1 cellular context compared by ENCODE assay signal in the genomic region with DNA sequence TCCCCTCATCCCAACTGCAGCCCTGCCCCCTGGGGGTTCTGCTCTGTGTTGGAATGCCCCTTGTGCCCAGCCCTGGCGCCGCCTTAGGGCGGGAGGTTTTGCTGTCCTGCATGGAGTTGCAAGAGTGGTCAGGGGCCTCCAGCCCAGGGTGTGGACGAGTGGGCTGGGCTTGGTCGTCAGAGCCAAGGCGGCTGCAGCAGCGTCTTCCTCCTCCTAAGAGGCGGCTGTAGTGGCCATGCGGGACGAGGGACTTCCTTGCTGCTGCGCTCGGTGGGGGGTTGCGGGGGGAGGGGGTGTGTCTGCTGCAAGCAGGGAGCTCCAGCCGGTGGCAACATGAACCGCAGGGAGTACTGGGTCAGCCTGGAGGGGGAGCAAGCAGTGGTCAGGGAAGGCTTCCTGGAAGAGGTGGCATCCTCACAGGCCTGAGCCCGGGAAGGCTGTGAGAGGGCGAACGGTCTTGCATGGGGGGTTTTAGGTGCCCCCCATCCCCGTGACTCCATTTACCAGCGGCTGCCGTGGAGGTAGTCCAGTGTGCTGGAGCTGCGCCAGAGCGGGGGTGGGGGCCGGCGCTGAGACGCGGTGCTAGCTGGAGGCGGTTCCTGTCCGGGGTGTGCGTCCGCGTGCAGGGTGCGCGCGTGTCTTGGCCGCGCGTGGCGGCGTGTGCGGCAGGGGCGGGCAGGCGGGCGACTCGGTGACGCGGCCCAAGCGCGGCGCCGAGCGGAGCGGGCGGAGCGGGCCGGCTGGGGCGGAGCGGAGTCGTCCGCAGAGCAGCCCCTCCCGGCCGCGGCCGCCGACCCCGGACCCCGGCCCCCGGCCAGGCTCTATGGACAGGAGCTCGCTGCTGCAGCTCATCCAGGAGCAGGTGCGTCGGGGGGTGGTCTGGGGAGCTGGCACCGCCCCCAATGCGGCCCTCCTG.
TF ChIP-seq lines count a peak whose summit lies in the region.

A gene (plus strand): TSS at position 704 of the 916 bp plus-strand sequence. CDS start 120 bp downstream, at position 824.

TF ChIP-seq in IMR-90, 13 proteins besides CTCF, POLR2A, EP300 and RAD21 (continued from another document):
- TF ChIP-seq RCOR1 (IDR thresholded peaks at IDR 0.05; ENCODE audit: insufficient replicate concordance, low read length) (no peak), CEBPB (IDR thresholded peaks at IDR 0.05; ENCODE audit: low read depth, low read length) (no peak), MAZ (IDR thresholded peaks at IDR 0.05; ENCODE audit: borderline replicate concordance, low read depth, low read length) (peak; percentile 21; the same call in 1 of the 2 replicates), CHD1 (IDR thresholded peaks at IDR 0.05; ENCODE audit: low read depth, low read length) (no peak), SMC3 (IDR thresholded peaks at IDR 0.05; ENCODE audit: low read depth, low read length) (no peak), MAFK (IDR thresholded peaks at IDR 0.05; ENCODE audit: low read depth, low read length) (no peak)
- TF ChIP-seq, protein P1, sequence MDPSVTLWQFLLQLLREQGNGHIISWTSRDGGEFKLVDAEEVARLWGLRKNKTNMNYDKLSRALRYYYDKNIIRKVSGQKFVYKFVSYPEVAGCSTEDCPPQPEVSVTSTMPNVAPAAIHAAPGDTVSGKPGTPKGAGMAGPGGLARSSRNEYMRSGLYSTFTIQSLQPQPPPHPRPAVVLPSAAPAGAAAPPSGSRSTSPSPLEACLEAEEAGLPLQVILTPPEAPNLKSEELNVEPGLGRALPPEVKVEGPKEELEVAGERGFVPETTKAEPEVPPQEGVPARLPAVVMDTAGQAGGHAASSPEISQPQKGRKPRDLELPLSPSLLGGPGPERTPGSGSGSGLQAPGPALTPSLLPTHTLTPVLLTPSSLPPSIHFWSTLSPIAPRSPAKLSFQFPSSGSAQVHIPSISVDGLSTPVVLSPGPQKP (IDR thresholded peaks at IDR 0.05; ENCODE audit: borderline replicate concordance, low read depth, low read length) = no peak
- TF ChIP-seq, protein P2, sequence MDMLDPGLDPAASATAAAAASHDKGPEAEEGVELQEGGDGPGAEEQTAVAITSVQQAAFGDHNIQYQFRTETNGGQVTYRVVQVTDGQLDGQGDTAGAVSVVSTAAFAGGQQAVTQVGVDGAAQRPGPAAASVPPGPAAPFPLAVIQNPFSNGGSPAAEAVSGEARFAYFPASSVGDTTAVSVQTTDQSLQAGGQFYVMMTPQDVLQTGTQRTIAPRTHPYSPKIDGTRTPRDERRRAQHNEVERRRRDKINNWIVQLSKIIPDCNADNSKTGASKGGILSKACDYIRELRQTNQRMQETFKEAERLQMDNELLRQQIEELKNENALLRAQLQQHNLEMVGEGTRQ (IDR thresholded peaks at IDR 0.05; ENCODE audit: low read depth, low read length) = no peak
